ENCODE assay signal across 36 cellular contexts in the genomic region with DNA sequence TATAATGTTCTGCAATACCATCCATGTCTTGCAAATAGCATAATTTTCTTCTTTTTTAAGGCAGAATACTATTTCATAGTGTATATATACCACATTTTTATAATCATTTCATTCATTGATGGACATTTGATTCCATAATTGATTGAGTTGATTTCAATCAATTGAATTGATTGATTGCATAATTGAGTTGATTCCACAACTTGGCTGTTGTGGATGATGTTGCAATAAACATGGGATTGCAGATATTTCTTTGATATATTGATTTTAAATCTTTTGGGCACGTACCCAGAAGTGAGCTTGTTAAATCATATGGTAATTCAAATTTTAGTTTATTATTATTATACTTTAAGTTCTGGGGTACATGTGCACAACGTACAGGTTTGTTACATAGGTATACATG.
"Had no signal": no experiment of that assay in that cellular context is flagged by ENCODE, and none has a peak within 500 bp of the region (broad histone marks: within the 10 kb centered on the region; RNA-seq: fewer than 3 reads in every experiment).

No MANE protein-coding gene starts in this region.

- H3K4me3 ChIP-seq: MG63 had no signal

- DNase-seq: Kasumi-1, MG63, MM.1S, MV-4-11, NCI-H1048, NCI-H1092, NCI-H1092 treated with DMSO at 0.1 percent for 48 hours, NCI-H1105, NCI-H1105 treated with DMSO at 0.1 percent for 48 hours, NCI-H1417, NCI-H1417 treated with DMSO at 0.1 percent for 48 hours, NCI-H1436, NCI-H1436 treated with DMSO at 0.1 percent for 48 hours, NCI-H146, NCI-H1694, NCI-H1694 treated with DMSO at 0.1 percent for 48 hours, NCI-H187, NCI-H187 treated with DMSO at 0.1 percent for 48 hours, NCI-H1930, NCI-H2029, NCI-H2029 treated with DMSO at 0.1 percent for 48 hours, NCI-H2081, NCI-H2081 treated with DMSO at 0.1 percent for 48 hours, NCI-H2107, NCI-H2171, NCI-H2171 treated with DMSO at 0.1 percent for 48 hours, NCI-H2227 treated with DMSO at 0.1 percent for 48 hours, NCI-H226, NCI-H345, NCI-H446, NCI-H446 treated with DMSO at 0.1 percent for 48 hours, NCI-H510A, NCI-H510A treated with DMSO at 0.1 percent for 48 hours, NCI-H524, NCI-H524 treated with DMSO at 0.1 percent for 48 hours, NCI-H526 had no signal

- H3K9me3 ChIP-seq: MG63 had no signal

- H3K36me3 ChIP-seq: MG63 had no signal

- H3K27me3 ChIP-seq: MG63 had no signal
